8 cellular contexts compared by ENCODE assay signal in the genomic region with DNA sequence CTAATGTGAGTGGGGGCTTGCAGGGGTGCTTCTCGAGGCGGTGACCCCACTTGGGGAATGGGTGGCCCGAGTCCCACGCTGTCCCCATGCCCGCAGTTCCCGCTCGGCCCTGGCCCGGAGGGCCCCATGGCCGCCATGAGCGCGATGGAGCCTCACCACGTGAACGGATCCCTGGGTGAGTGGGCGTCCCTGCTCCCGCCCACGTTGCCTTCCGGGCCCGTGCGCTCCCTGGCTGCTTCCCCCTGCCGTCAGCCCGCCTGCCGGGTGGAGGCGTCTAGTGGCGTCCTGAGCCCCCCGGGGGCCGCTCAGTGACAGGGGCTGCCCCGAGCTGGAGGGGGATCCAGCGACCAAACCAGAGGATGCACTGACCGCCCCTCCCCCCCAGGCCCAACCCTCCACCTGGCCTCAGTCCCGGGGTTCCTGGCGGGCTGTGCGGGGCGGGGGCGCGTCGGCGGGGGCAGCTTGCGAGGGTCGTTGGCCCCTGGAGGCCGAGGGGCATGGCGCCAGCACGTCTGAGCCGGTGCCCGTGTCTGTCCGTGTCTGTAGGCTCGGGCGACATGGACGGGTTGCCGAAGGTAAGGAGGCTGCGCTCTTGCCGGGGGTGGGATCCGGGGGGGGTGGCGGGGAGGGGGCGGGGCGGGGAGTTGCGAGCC. TPM values are rescaled to one million over a fixed set of nuclear protein-coding genes. Genes with fewer than 3 reads are reported as not detected.
DNase-seq lines count a peak whose midpoint lies in the region; ATAC-seq and TF ChIP-seq lines count a peak whose summit lies in the region.

No MANE protein-coding gene starts in this region.

- no peak for TF ChIP-seq RAD21 in SK-N-SH (IDR thresholded peaks at IDR 0.05; ENCODE audit: low read length)

- TF ChIP-seq EP300 in SK-N-SH (IDR thresholded peaks at IDR 0.05; ENCODE audit: borderline replicate concordance in 1 of 2, low read depth in 1 of 2, low read length in 1 of 2), result no peak

- TF ChIP-seq CTCF in SK-N-SH (IDR thresholded peaks at IDR 0.05), result no peak
- TF ChIP-seq CTCF in heart right ventricle (IDR thresholded peaks at IDR 0.05), result no peak

- CTCF ChIA-PET in SK-N-SH (lab: Yijun Ruan, JAX), result interaction anchor here (0.9 kb wide), 1 partner anchor 14 kb away, joined by 4 read pairs; the partner anchor contains the start of gene SSBP4

- H3F3A ChIP-seq in SK-N-SH (replicated peaks; ENCODE audit: insufficient read depth), result peaks cover 6% of the 10 kb centered on the region

- H3K4me1 ChIP-seq in SK-N-SH (ENCODE audit: control insufficient read depth in 1 of 2, insufficient read depth in 2 of 2, low read depth in 1 of 2, low read length in 1 of 2), result peaks cover 14 to 51% of the 10 kb centered on the region in 2 experiments; a peak in 2 of 4 replicates
- peaks cover 18 to 70% (median 46%) of the 10 kb centered on the region in 9 donors for H3K4me1 ChIP-seq in heart right ventricle

- no peak for ATAC-seq in heart right ventricle
- no peak for ATAC-seq in HG03039 (IDR thresholded peaks at IDR 0.05; ENCODE audit: unreplicated experiment)

- peak overlapping the region in 1 of 2 experiments; percentile 71; a peak in 1 of 4 replicates for H3K27ac ChIP-seq in SK-N-SH (ENCODE audit: low read depth in 2 of 2, low read length in 1 of 2)
- peak overlapping the region in 7 of 10 donors; percentile 32 to 62 (median 44) for H3K27ac ChIP-seq in heart right ventricle

- H3K27me3 ChIP-seq in SK-N-SH (ENCODE audit: insufficient read depth), result no peaks in the 10 kb centered on the region
- peaks cover 0 to 16% (median 0%) of the 10 kb centered on the region in 7 donors for H3K27me3 ChIP-seq in heart right ventricle

- DNase-seq in NCI-H2227 (lab: John Stamatoyannopoulos, UW; ENCODE audit: unreplicated experiment), result peak; percentile 58
- no peak for DNase-seq in NCI-H2227 treated with DMSO at 0.1 percent for 48 hours (lab: John Stamatoyannopoulos, UW)
- DNase-seq in SK-N-SH, result peak; percentile 75
- DNase-seq in heart right ventricle, result no peak
- DNase-seq in stimulated activated CD8-positive, alpha-beta memory T cell treated with anti-CD3 and anti-CD28 coated beads, Interleukin-7, amount 100 ng/mL, for 4 hours (ENCODE audit: low read depth in 2 of 2), result peak; percentile 49 to 58
- DNase-seq in NCI-H146 (lab: John Stamatoyannopoulos, UW), result no peak
- DNase-seq in AML-193 (lab: John Stamatoyannopoulos, UW), result no peak

- H3K4me3 ChIP-seq in SK-N-SH (ENCODE audit: low read depth in 2 of 2, low read length in 1 of 2), result peak overlapping the region in 1 of 2 experiments; percentile 37; a peak in 1 of 4 replicates
- H3K4me3 ChIP-seq in heart right ventricle, result peak overlapping the region in 9 of 10 donors; percentile 10 to 57 (median 51)

- no peaks in the 10 kb centered on the region for H3K79me2 ChIP-seq in SK-N-SH (ENCODE audit: insufficient read depth)

- H3K9me3 ChIP-seq in SK-N-SH (no peaks in the 10 kb centered on the region), heart right ventricle (no peaks in the 10 kb centered on the region)

- H4K20me1 ChIP-seq in SK-N-SH (ENCODE audit: insufficient read depth), result no peaks in the 10 kb centered on the region; the same call in 1 of the 2 replicates

- H2AFZ ChIP-seq in SK-N-SH (ENCODE audit: low read depth), result no peak overlapping the region

- H3K36me3 ChIP-seq in SK-N-SH (replicated peaks in 1 of 2; ENCODE audit: control insufficient read depth in 1 of 2, insufficient read depth in 2 of 2, low read length in 1 of 2), result peaks cover 0 to 11% of the 10 kb centered on the region in 2 experiments
- peaks cover 0 to 32% (median 0%) of the 10 kb centered on the region in 9 donors for H3K36me3 ChIP-seq in heart right ventricle

- 79% methylated on average over 13 of the region's 56 CpGs for WGBS in SK-N-SH (ENCODE audit: low lambda C conversion rate)
- WGBS in heart right ventricle, 2 donors, result 15% methylated on average over 46 to 56 of the region's 56 CpGs

- intact Hi-C loops in heart right ventricle (cut with DNase I), result no loop called here

- H3K9me2 ChIP-seq in SK-N-SH, result no peaks in the 10 kb centered on the region

- POLR2A ChIA-PET in SK-N-SH (lab: Yijun Ruan, JAX), result interaction anchor here (1.6 to 2.5 kb wide), 2 partner anchors 14 to 152 kb away, joined by 4 to 13 read pairs; partner anchors contain the start of genes JUND and SSBP4

- H3K9ac ChIP-seq in SK-N-SH, result no peak overlapping the region

- H3K4me2 ChIP-seq in SK-N-SH, result no peak overlapping the region

TF ChIP-seq in SK-N-SH, 30 proteins besides CTCF, POLR2A, EP300 and RAD21:
- TF ChIP-seq, protein P1, sequence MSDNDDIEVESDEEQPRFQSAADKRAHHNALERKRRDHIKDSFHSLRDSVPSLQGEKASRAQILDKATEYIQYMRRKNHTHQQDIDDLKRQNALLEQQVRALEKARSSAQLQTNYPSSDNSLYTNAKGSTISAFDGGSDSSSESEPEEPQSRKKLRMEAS (IDR thresholded peaks at IDR 0.05; ENCODE audit: low read depth), result no peak
- no peak for TF ChIP-seq POLR2AphosphoS5 (IDR thresholded peaks at IDR 0.05; ENCODE audit: low read depth, low read length)
- TF ChIP-seq, protein P2, sequence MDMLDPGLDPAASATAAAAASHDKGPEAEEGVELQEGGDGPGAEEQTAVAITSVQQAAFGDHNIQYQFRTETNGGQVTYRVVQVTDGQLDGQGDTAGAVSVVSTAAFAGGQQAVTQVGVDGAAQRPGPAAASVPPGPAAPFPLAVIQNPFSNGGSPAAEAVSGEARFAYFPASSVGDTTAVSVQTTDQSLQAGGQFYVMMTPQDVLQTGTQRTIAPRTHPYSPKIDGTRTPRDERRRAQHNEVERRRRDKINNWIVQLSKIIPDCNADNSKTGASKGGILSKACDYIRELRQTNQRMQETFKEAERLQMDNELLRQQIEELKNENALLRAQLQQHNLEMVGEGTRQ (IDR thresholded peaks at IDR 0.05; ENCODE audit: borderline replicate concordance, low read depth, low read length), result no peak
- TF ChIP-seq YY1 (IDR thresholded peaks at IDR 0.05; ENCODE audit: low read depth), result no peak
- TF ChIP-seq EZH2phosphoT487 (IDR thresholded peaks at IDR 0.05; ENCODE audit: borderline replicate concordance, low read depth), result no peak
- no peak for TF ChIP-seq TCF12 (IDR thresholded peaks at IDR 0.05)
- TF ChIP-seq, protein P3, sequence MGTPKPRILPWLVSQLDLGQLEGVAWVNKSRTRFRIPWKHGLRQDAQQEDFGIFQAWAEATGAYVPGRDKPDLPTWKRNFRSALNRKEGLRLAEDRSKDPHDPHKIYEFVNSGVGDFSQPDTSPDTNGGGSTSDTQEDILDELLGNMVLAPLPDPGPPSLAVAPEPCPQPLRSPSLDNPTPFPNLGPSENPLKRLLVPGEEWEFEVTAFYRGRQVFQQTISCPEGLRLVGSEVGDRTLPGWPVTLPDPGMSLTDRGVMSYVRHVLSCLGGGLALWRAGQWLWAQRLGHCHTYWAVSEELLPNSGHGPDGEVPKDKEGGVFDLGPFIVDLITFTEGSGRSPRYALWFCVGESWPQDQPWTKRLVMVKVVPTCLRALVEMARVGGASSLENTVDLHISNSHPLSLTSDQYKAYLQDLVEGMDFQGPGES (IDR thresholded peaks at IDR 0.05; ENCODE audit: low read depth, low read length), result no peak

RNA-seq across cellular contexts. Expression of gene ISYNA1, which starts 4.8 kb away (rescaled TPM):
- polyA plus RNA-seq in SK-N-SH (2012; rRNA removed) (48.0 and 49.4 TPM in 2 replicates), heart right ventricle (100 to 1,000 TPM in 1 of 2 donors, 10 to 100 TPM in 1; 21.4 to 137 TPM)
- 10.9 and 17.3 TPM in 2 replicates for polyA plus RNA-seq in SK-N-SH (2012; cell fraction: cytosol; rRNA removed)
- 216 and 280 TPM in 2 replicates for polyA plus RNA-seq in SK-N-SH (2012; cell fraction: nucleus; rRNA removed)
- total RNA-seq in heart right ventricle, result 10 to 100 TPM; 12.6 to 40.7 (median 18.0) TPM

RNA-seq across cellular contexts. Expression of gene SSBP4, which starts 14.0 kb away (rescaled TPM):
- polyA plus RNA-seq in SK-N-SH (2012; rRNA removed) (22.5 and 24.9 TPM in 2 replicates), heart right ventricle (10 to 100 TPM; 41.3 to 51.6 TPM)
- 12.4 and 23.4 TPM in 2 replicates for polyA plus RNA-seq in SK-N-SH (2012; cell fraction: cytosol; rRNA removed)
- polyA plus RNA-seq in SK-N-SH (2012; cell fraction: nucleus; rRNA removed), result 89.0 and 178 TPM in 2 replicates
- total RNA-seq in heart right ventricle, result 10 to 100 TPM; 17.6 to 47.1 (median 27.3) TPM

RNA-seq across cellular contexts. Expression of gene LRRC25, which starts 35.7 kb away (rescaled TPM):
- not detected in 2 replicates for polyA plus RNA-seq in SK-N-SH (2012; rRNA removed)
- polyA plus RNA-seq in SK-N-SH (2012; cell fraction: cytosol; rRNA removed), result not detected in 2 replicates
- polyA plus RNA-seq in SK-N-SH (2012; cell fraction: nucleus; rRNA removed), result not detected in 2 replicates
- 10 to 100 TPM in 1 of 10 donors, 1 to 10 TPM in 7, under 1 TPM in 2; 0.57 to 13.3 (median 1.8) TPM for total RNA-seq in heart right ventricle
- 1 to 10 TPM; 1.1 to 2.2 TPM for polyA plus RNA-seq in heart right ventricle

RNA-seq across cellular contexts. Expression of gene GDF15, which starts 47.2 kb away (rescaled TPM):
- polyA plus RNA-seq in SK-N-SH (2012; rRNA removed) (74.1 and 129 TPM in 2 replicates), heart right ventricle (under 1 TPM; 0.44 to 0.62 TPM)
- 48.5 and 76.8 TPM in 2 replicates for polyA plus RNA-seq in SK-N-SH (2012; cell fraction: cytosol; rRNA removed)
- polyA plus RNA-seq in SK-N-SH (2012; cell fraction: nucleus; rRNA removed), result 193 and 251 TPM in 2 replicates
- total RNA-seq in heart right ventricle, result 1 to 10 TPM in 4 of 10 donors, under 1 TPM in 6; 0.44 to 2.5 (median 0.79) TPM

Comparison
In these comparisons a context has a peak if more than half of its experiments do, and no peak if none do; other contexts are left out.
1. DNase-seq: peak in NCI-H2227 (single experiment), SK-N-SH (single experiment) and stimulated activated CD8-positive, alpha-beta memory T cell treated with anti-CD3 and anti-CD28 coated beads, Interleukin-7, amount 100 ng/mL, for 4 hours (2 of 2); none in NCI-H2227 treated with DMSO at 0.1 percent for 48 hours (single experiment), heart right ventricle (0 of 2), NCI-H146 (single experiment) and AML-193 (0 of 2).